In genomic region chr7:135706038-135706742, GRCh38 we compare ENCODE assay signal across 13 cellular contexts. TPM values are rescaled to one million over a fixed set of nuclear protein-coding genes. Genes with fewer than 3 reads are reported as not detected.
"Had no signal": no experiment of that assay in that cellular context is flagged by ENCODE, and none has a peak within 500 bp of the region (broad histone marks: within the 10 kb centered on the region; RNA-seq: fewer than 3 reads in every experiment).

No MANE protein-coding gene starts in this region.

- H3K27me3 ChIP-seq: ascending aorta, cardiac muscle cell, ovary, stomach, uterus had no signal

- H3K36me3 ChIP-seq: ascending aorta, cardiac muscle cell, ovary, uterus had no signal

- H3K9me3 ChIP-seq: ascending aorta, ovary, stomach, uterus had no signal

- DNase-seq: activated CD8-positive, alpha-beta memory T cell treated with anti-CD3 and anti-CD28 coated beads, Interleukin-2, amount 50 U/mL, for 4 hours; activated CD8-positive, alpha-beta T cell treated with anti-CD3 and anti-CD28 coated beads for 36 hours; activated naive CD4-positive, alpha-beta T cell; hypothalamus; ovary; stimulated activated CD4-positive, alpha-beta T cell treated with anti-CD3 and anti-CD28 coated beads, Interleukin-4, amount 100 ng/mL, for 4 hours; stomach; T-helper 9 cell; uterus had no signal

- H3K4me1 ChIP-seq: uterus had no signal

- ATAC-seq: activated CD8-positive, alpha-beta T cell treated with anti-CD3 and anti-CD28 coated beads for 36 hours had no signal

- H3K27ac ChIP-seq: ascending aorta, cardiac muscle cell, ovary, stomach, uterus had no signal

- H3K4me3 ChIP-seq: ascending aorta, cardiac muscle cell, ovary, stomach, uterus had no signal

RNA-seq across cellular contexts. Expression of gene SLC13A4, which starts 21.8 kb away (rescaled TPM):
- total RNA-seq: activated CD8-positive, alpha-beta T cell treated with anti-CD3 and anti-CD28 coated beads for 36 hours; endothelial cell of umbilical vein; stomach had no signal

RNA-seq across cellular contexts. Expression of gene FAM180A, which starts 42.4 kb away (rescaled TPM):
- total RNA-seq: activated CD8-positive, alpha-beta T cell treated with anti-CD3 and anti-CD28 coated beads for 36 hours; cardiac muscle cell; endothelial cell of umbilical vein; neural crest cell had no signal
